8 cellular contexts compared by ENCODE assay signal in genomic region chr19:40056505-40056904, GRCh38. TPM values are rescaled to one million over a fixed set of nuclear protein-coding genes. Genes with fewer than 3 reads are reported as not detected.
DNase-seq lines count a peak whose midpoint lies in the region; ATAC-seq, FAIRE-seq and TF ChIP-seq lines count a peak whose summit lies in the region.

No MANE protein-coding gene starts in this region.

- POLR2A ChIA-PET in GM12878 (lab: Charles Lee): interaction anchor here (0.7 to 3.0 kb wide), 2 partner anchors 86 to 844 kb away, joined by 3 to 9 read pairs; partner anchors contain the start of gene PSMC4

- H3K36me3 ChIP-seq in left ventricle myocardium inferior: peaks cover 7% of the 10 kb centered on the region
- no peaks in the 10 kb centered on the region for H3K36me3 ChIP-seq in GM12878 (ENCODE audit: control insufficient read depth in 2 of 2, insufficient read depth in 2 of 2, low read length in 1 of 2)
- no peaks in the 10 kb centered on the region for H3K36me3 ChIP-seq in mesendoderm (ENCODE audit: control insufficient read depth, insufficient read depth, low read length)
- no peaks in the 10 kb centered on the region for H3K36me3 ChIP-seq in vagina

- no peaks in the 10 kb centered on the region for H3K27me3 ChIP-seq in left ventricle myocardium inferior (ENCODE audit: low read depth)
- no peaks in the 10 kb centered on the region for H3K27me3 ChIP-seq in GM12878 (replicated peaks in 1 of 2; ENCODE audit: control insufficient read depth in 2 of 2, insufficient read depth in 2 of 2, low read length in 1 of 2)
- H3K27me3 ChIP-seq in mesendoderm (ENCODE audit: insufficient read depth, low read length, poor library complexity): no peaks in the 10 kb centered on the region
- H3K27me3 ChIP-seq in vagina: no peaks in the 10 kb centered on the region

- CTCF ChIA-PET in GM12878 (lab: Yijun Ruan, JAX): interaction anchor here (1.0 to 1.8 kb wide), 4 partner anchors 59 to 264 kb away, joined by 3 to 4 read pairs (median 4); partner anchors contain the start of gene ZNF546

- in situ Hi-C loops in GM12878 (cut with MboI): no loop called here

- H3K4me3 ChIP-seq in left ventricle myocardium inferior (peak overlapping the region; percentile 86), GM12878 (peak overlapping the region; percentile 72), mesendoderm (ENCODE audit: low read length) (peak overlapping the region; percentile 71), vagina (peak overlapping the region; percentile 73 to 80)

- no peak for FAIRE-seq in GM12878 (lab: Jason Lieb, UNC)

- H2BK15ac ChIP-seq in mesendoderm (replicated peaks; ENCODE audit: low read depth): no peak overlapping the region

- H3K27ac ChIP-seq in left ventricle myocardium inferior (replicated peaks) (peak overlapping the region; percentile 85), GM12878 (ENCODE audit: control insufficient read depth, insufficient read depth) (peak overlapping the region; percentile 69), mesendoderm (ENCODE audit: low read depth, low read length) (no peak overlapping the region), vagina (peak overlapping the region; percentile 67)

- no peaks in the 10 kb centered on the region for H4K20me1 ChIP-seq in GM12878 (ENCODE audit: control insufficient read depth, insufficient read depth)

- intact Hi-C loops in left ventricle myocardium inferior (cut with micrococcal nuclease) (no loop called here), Right ventricle myocardium inferior (cut with DNase I) (no loop called here), GM12878 (cut with micrococcal nuclease; ENCODE audit: unreplicated experiment) (no loop called here), vagina (cut with DNase I) (no loop called here)

- TF ChIP-seq CTCF in left ventricle myocardium inferior (IDR thresholded peaks at IDR 0.05; ENCODE audit: borderline replicate concordance) (no peak), GM12878 (IDR thresholded peaks at IDR 0.05 in 2 of 3, conservative IDR thresholded peaks at IDR 0.05 in 1 of 3; ENCODE audit: control insufficient read depth in 2 of 3, extremely low read depth in 1 of 3, insufficient read depth in 1 of 3, low read depth in 3 of 3, low read length in 3 of 3) (no peak), vagina (IDR thresholded peaks at IDR 0.05) (no peak)

- SMC1A ChIA-PET in GM12878 (lab: Charles Lee; ENCODE audit: uncharacterized antibody, unreplicated experiment): interaction anchor here (0.6 to 2.9 kb wide), 7 partner anchors 14 to 115 kb away, joined by 3 to 17 read pairs (median 3); partner anchors contain the start of gene PSMC4

- H3K4me1 ChIP-seq in left ventricle myocardium inferior: peaks cover 42% of the 10 kb centered on the region
- H3K4me1 ChIP-seq in GM12878 (ENCODE audit: control insufficient read depth, insufficient read depth, low read length): no peaks in the 10 kb centered on the region; the same call in 1 of the 2 replicates
- H3K4me1 ChIP-seq in mesendoderm (ENCODE audit: control insufficient read depth, low read depth, low read length): no peaks in the 10 kb centered on the region
- peaks cover 21% of the 10 kb centered on the region for H3K4me1 ChIP-seq in vagina

- H2BK120ac ChIP-seq in mesendoderm (ENCODE audit: low read depth, low read length): no peak overlapping the region

- WGBS in GM12878 (ENCODE audit: insufficient coverage, insufficient replicate concordance, low lambda C conversion rate, missing lambda C conversion rate): 2% methylated on average over 6 of the region's 7 CpGs
- WGBS in mesendoderm (ENCODE audit: extremely low coverage, insufficient coverage, low lambda C conversion rate): no CpG with 5 or more reads among the region's 7 CpGs

- peak overlapping the region; percentile 87 for H2AFZ ChIP-seq in GM12878 (ENCODE audit: control insufficient read depth, low read depth, low read length)

- BruUV-seq in GM12878 (replicated peaks; lab: Mats Ljungman, UMichigan): TSS peak; percentile 89

- TF ChIP-seq EP300 in GM12878 (IDR thresholded peaks at IDR 0.05; ENCODE audit: borderline replicate concordance in 1 of 2, control insufficient read depth in 1 of 2, low read depth in 2 of 2, low read length in 2 of 2): no peak

- H3K4me2 ChIP-seq in GM12878 (ENCODE audit: control insufficient read depth, insufficient read depth) (peak overlapping the region; percentile 73), mesendoderm (ENCODE audit: low read length) (peak overlapping the region; percentile 69)

- ATAC-seq in Right ventricle myocardium inferior (no peak), GM12878 (no peak), GM21619 (IDR thresholded peaks at IDR 0.05; ENCODE audit: unreplicated experiment) (no peak)

- H3K18ac ChIP-seq in mesendoderm (ENCODE audit: low read length): peak overlapping the region; percentile 71

- no peak overlapping the region for H2AK5ac ChIP-seq in mesendoderm (ENCODE audit: low read length)

- no peak overlapping the region for H3K4ac ChIP-seq in mesendoderm (ENCODE audit: low read depth, low read length)

- RAD21 ChIA-PET in GM12878 (lab: Charles Lee; ENCODE audit: unreplicated experiment): interaction anchor here (1.4 to 1.8 kb wide), 4 partner anchors 34 to 109 kb away, joined by 5 to 10 read pairs (median 6); partner anchors contain the start of genes PSMC4 and ZNF780A

- H3K9ac ChIP-seq in GM12878 (ENCODE audit: control insufficient read depth, insufficient read depth, low read length) (peak overlapping the region; percentile 74), mesendoderm (ENCODE audit: low read length) (peak overlapping the region; percentile 81)

- TF ChIP-seq POLR2A in GM12878 (IDR thresholded peaks at IDR 0.05; ENCODE audit: low read depth, low read length): no peak
- no peak for TF ChIP-seq POLR2A in vagina (IDR thresholded peaks at IDR 0.05)

- no peak overlapping the region for H4K5ac ChIP-seq in mesendoderm (ENCODE audit: low read length)

- no peak overlapping the region for H3K23ac ChIP-seq in mesendoderm (ENCODE audit: low read length)

- DNase-seq in left ventricle myocardium inferior (no peak), Right ventricle myocardium inferior (ENCODE audit: missing footprints) (no peak), GM12878 (ENCODE audit: low read depth, low spot score) (no peak), mesendoderm (peak; percentile 49), vagina (ENCODE audit: extremely low spot score in 2 of 2) (no peak), NCI-H2107 (lab: John Stamatoyannopoulos, UW) (no peak)
- DNase-seq in effector CD4-positive, alpha-beta T cell: no peak

- no peak overlapping the region for H2BK5ac ChIP-seq in mesendoderm (ENCODE audit: low read length)

- peaks cover 4% of the 10 kb centered on the region for H3K79me1 ChIP-seq in mesendoderm (ENCODE audit: low read length)

- H3K79me2 ChIP-seq in GM12878 (ENCODE audit: control insufficient read depth, insufficient read depth, low read length) (peaks cover 20% of the 10 kb centered on the region), mesendoderm (ENCODE audit: control insufficient read depth, insufficient read depth, low read length) (peaks cover 2% of the 10 kb centered on the region)

- H3K9me3 ChIP-seq in left ventricle myocardium inferior (replicated peaks): peaks cover 46% of the 10 kb centered on the region
- peaks cover 9% of the 10 kb centered on the region; the same call in 2 of the 3 replicates for H3K9me3 ChIP-seq in GM12878 (replicated peaks; ENCODE audit: control insufficient read depth, insufficient read depth, low read length)
- H3K9me3 ChIP-seq in vagina: no peaks in the 10 kb centered on the region

- no peak for TF ChIP-seq RAD21 in GM12878 (IDR thresholded peaks at IDR 0.05; ENCODE audit: insufficient read depth, low read depth, low read length)

- peak overlapping the region; percentile 83 for H3K56ac ChIP-seq in mesendoderm (ENCODE audit: low read length)

- H4K8ac ChIP-seq in mesendoderm (ENCODE audit: low read depth, low read length): peak overlapping the region; percentile 77

RNA-seq across cellular contexts. Expression of gene ZNF780B, which starts 0.5 kb away (rescaled TPM):
- 26.6 TPM for total RNA-seq in left ventricle myocardium inferior
- total RNA-seq in Right ventricle myocardium inferior: 22.3 TPM
- 186 and 191 TPM in 2 replicates for total RNA-seq in GM12878 (2013; cell fraction: nucleolus; rRNA removed)
- 8.4 and 13.7 TPM in 2 replicates for total RNA-seq in GM12878 (2014; rRNA removed)
- 18.8 and 23.9 TPM in 2 replicates for total RNA-seq in GM12878 (2014; rRNA removed; fragmentation: Illumina TruSeq; extraction: Trizol)
- 19.0 and 20.2 TPM in 2 replicates for total RNA-seq in GM12878 (2021)
- 1.8 TPM for polyA plus RNA-seq in GM12878 (2011; ENCODE audit: low read depth)
- polyA plus RNA-seq in GM12878 (2011; rRNA removed): 24.0 and 26.3 TPM in 2 replicates
- polyA plus RNA-seq in GM12878 (2011; cell fraction: cytosol; rRNA removed): 6.6 and 9.4 TPM in 2 replicates
- polyA plus RNA-seq in GM12878 (2011; cell fraction: nucleus; rRNA removed): 26.3 and 36.1 TPM in 2 replicates
- polyA plus RNA-seq in GM12878 (2012): 10.9 and 17.6 TPM in 2 replicates
- polyA plus RNA-seq in GM12878 (2014; fragmentation: Illumina TruSeq; extraction: Trizol): 20.5 and 35.1 TPM in 2 replicates
- 10 to 100 TPM in 1 of 2 experiments, 1 to 10 TPM in 1; 9.3 to 10.7 TPM for polyA plus RNA-seq in GM12878 (2014; fragmentation: Nextera tagmentation; extraction: Ambion mirVana)
- polyA plus RNA-seq in GM12878 (2014; rRNA removed): 8.0 and 13.9 TPM in 2 replicates
- polyA plus RNA-seq in GM12878 (2016; fragmentation: Nextera tagmentation; extraction: Ambion mirVana): 1 to 10 TPM; 7.3 to 9.0 TPM
- polyA minus RNA-seq in GM12878 (2011; rRNA and poly(A)+ RNA removed): 25.9 and 34.8 TPM in 2 replicates
- polyA minus RNA-seq in GM12878 (2011; cell fraction: cytosol; rRNA and poly(A)+ RNA removed): 4.0 and 9.8 TPM in 2 replicates
- polyA minus RNA-seq in GM12878 (2011; cell fraction: nucleus; rRNA and poly(A)+ RNA removed): 23.7 and 33.4 TPM in 2 replicates
- polyA plus RNA-seq in mesendoderm (2013, experiment 1 of 2): 9.1 TPM
- polyA plus RNA-seq in mesendoderm (2013, experiment 2 of 2): 8.0 TPM
- total RNA-seq in vagina: 12.0 TPM

RNA-seq across cellular contexts. Expression of gene ZNF780A, which starts 34.2 kb away (rescaled TPM):
- total RNA-seq in left ventricle myocardium inferior (10.3 TPM), Right ventricle myocardium inferior (8.1 TPM), GM12878 (2014; rRNA removed) (13.8 and 19.8 TPM in 2 replicates), GM12878 (2014; rRNA removed; fragmentation: Illumina TruSeq; extraction: Trizol) (19.5 and 22.8 TPM in 2 replicates), GM12878 (2021) (17.0 and 19.0 TPM in 2 replicates), vagina (18.7 TPM)
- total RNA-seq in GM12878 (2013; cell fraction: nucleolus; rRNA removed): 64.7 and 71.7 TPM in 2 replicates
- polyA plus RNA-seq in GM12878 (2011; ENCODE audit: low read depth): 42.2 TPM
- polyA plus RNA-seq in GM12878 (2011; rRNA removed) (26.5 and 33.8 TPM in 2 replicates), GM12878 (2014; fragmentation: Illumina TruSeq; extraction: Trizol) (18.2 and 22.7 TPM in 2 replicates), GM12878 (2014; fragmentation: Nextera tagmentation; extraction: Ambion mirVana) (10 to 100 TPM; 19.6 to 27.6 TPM), GM12878 (2014; rRNA removed) (11.4 and 16.2 TPM in 2 replicates), GM12878 (2016; fragmentation: Nextera tagmentation; extraction: Ambion mirVana) (10 to 100 TPM; 10.9 to 12.0 TPM)
- 9.5 and 13.6 TPM in 2 replicates for polyA plus RNA-seq in GM12878 (2011; cell fraction: cytosol; rRNA removed)
- polyA plus RNA-seq in GM12878 (2011; cell fraction: nucleus; rRNA removed): 22.7 and 23.4 TPM in 2 replicates
- 15.5 and 18.6 TPM in 2 replicates for polyA plus RNA-seq in GM12878 (2012)
- 27.5 and 35.0 TPM in 2 replicates for polyA minus RNA-seq in GM12878 (2011; rRNA and poly(A)+ RNA removed)
- polyA minus RNA-seq in GM12878 (2011; cell fraction: cytosol; rRNA and poly(A)+ RNA removed): 5.2 and 8.2 TPM in 2 replicates
- 26.4 and 27.7 TPM in 2 replicates for polyA minus RNA-seq in GM12878 (2011; cell fraction: nucleus; rRNA and poly(A)+ RNA removed)
- polyA plus RNA-seq in mesendoderm (2013, experiment 1 of 2): 9.1 TPM
- 8.5 TPM for polyA plus RNA-seq in mesendoderm (2013, experiment 2 of 2)

RNA-seq across cellular contexts. Expression of gene ZNF546, which starts 59.6 kb away (rescaled TPM):
- 7.8 TPM for total RNA-seq in left ventricle myocardium inferior
- total RNA-seq in Right ventricle myocardium inferior: 5.1 TPM
- total RNA-seq in GM12878 (2013; cell fraction: nucleolus; rRNA removed): 32.2 and 35.0 TPM in 2 replicates
- 4.1 and 6.1 TPM in 2 replicates for total RNA-seq in GM12878 (2014; rRNA removed)
- 3.4 and 4.3 TPM in 2 replicates for total RNA-seq in GM12878 (2014; rRNA removed; fragmentation: Illumina TruSeq; extraction: Trizol)
- total RNA-seq in GM12878 (2021): 3.2 and 3.3 TPM in 2 replicates
- polyA plus RNA-seq in GM12878 (2011; ENCODE audit: low read depth): 0.52 TPM
- polyA plus RNA-seq in GM12878 (2011; rRNA removed): 3.4 and 7.0 TPM in 2 replicates
- 1.1 and 1.4 TPM in 2 replicates for polyA plus RNA-seq in GM12878 (2011; cell fraction: cytosol; rRNA removed)
- 2.4 TPM in 2 replicates for polyA plus RNA-seq in GM12878 (2011; cell fraction: nucleus; rRNA removed)
- 0.92 and 3.1 TPM in 2 replicates for polyA plus RNA-seq in GM12878 (2012)
- 2.1 and 3.6 TPM in 2 replicates for polyA plus RNA-seq in GM12878 (2014; fragmentation: Illumina TruSeq; extraction: Trizol)
- 1 to 10 TPM in 1 of 2 experiments, under 1 TPM in 1; 0.88 to 1.4 TPM for polyA plus RNA-seq in GM12878 (2014; fragmentation: Nextera tagmentation; extraction: Ambion mirVana)
- polyA plus RNA-seq in GM12878 (2014; rRNA removed): 1.4 and 2.0 TPM in 2 replicates
- 1 to 10 TPM; 1.6 to 2.7 TPM for polyA plus RNA-seq in GM12878 (2016; fragmentation: Nextera tagmentation; extraction: Ambion mirVana)
- 6.6 and 10.4 TPM in 2 replicates for polyA minus RNA-seq in GM12878 (2011; rRNA and poly(A)+ RNA removed)
- 2.1 and 4.0 TPM in 2 replicates for polyA minus RNA-seq in GM12878 (2011; cell fraction: cytosol; rRNA and poly(A)+ RNA removed)
- 3.0 and 4.8 TPM in 2 replicates for polyA minus RNA-seq in GM12878 (2011; cell fraction: nucleus; rRNA and poly(A)+ RNA removed)
- 0.15 TPM for polyA plus RNA-seq in mesendoderm (2013, experiment 1 of 2)
- polyA plus RNA-seq in mesendoderm (2013, experiment 2 of 2): 0.27 TPM
- total RNA-seq in vagina: 5.2 TPM
